ENCODE assay signal across 19 cellular contexts in the genomic region with DNA sequence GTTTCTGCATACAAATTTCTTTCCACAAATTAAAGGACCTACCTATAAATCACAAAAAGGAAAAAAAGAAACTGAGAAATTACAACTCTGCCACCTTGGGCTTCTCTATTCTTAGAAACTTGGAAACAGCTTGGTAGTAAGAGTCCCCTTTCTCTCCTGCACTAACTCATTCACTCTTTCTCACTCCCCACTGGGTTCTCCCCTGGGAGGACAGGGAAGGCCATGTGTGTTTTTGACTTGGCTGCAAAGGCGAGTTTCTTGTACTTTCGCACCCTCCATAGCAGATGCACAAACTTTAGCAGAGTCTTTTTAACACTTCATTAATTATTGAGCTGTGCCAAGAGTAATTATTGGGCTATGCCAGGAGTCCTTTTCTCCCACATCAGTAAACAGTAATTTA.
DNase-seq lines count a peak whose midpoint lies in the region; ATAC-seq and TF ChIP-seq lines count a peak whose summit lies in the region.
"Had no signal": no experiment of that assay in that cellular context is flagged by ENCODE, and none has a peak within 500 bp of the region (broad histone marks: within the 10 kb centered on the region; RNA-seq: fewer than 3 reads in every experiment).

No MANE protein-coding gene starts in this region.

- H3K4me1 ChIP-seq in A673 (ENCODE audit: insufficient read depth, low read length, poor library complexity, severe bottlenecking) = peaks cover 34% of the 10 kb centered on the region

- H3K27me3 ChIP-seq in A673 (replicated peaks; ENCODE audit: insufficient read depth, low read depth, low read length, poor library complexity) (no peaks in the 10 kb centered on the region), H7 (ENCODE audit: control insufficient read depth, insufficient read depth, low read length) (no peaks in the 10 kb centered on the region)

- H3K36me3 ChIP-seq in A673 (ENCODE audit: insufficient read depth, low read length, poor library complexity, severe bottlenecking) (no peaks in the 10 kb centered on the region), H7 (replicated peaks; ENCODE audit: control insufficient read depth, insufficient read depth, low read length) (no peaks in the 10 kb centered on the region), SK-N-MC (ENCODE audit: insufficient read depth, low read length) (no peaks in the 10 kb centered on the region)

- H3K27ac ChIP-seq in A673 (ENCODE audit: low read depth, low read length, poor library complexity, severe bottlenecking) = no peak overlapping the region
- H3K27ac ChIP-seq in SK-N-MC = peak overlapping the region; percentile 88
- H3K27ac ChIP-seq: PC-9 had no signal

- ATAC-seq in GM19023 (IDR thresholded peaks at IDR 0.05; ENCODE audit: unreplicated experiment) = no peak
- ATAC-seq in GM21528 (IDR thresholded peaks at IDR 0.05; ENCODE audit: low FRiP score, unreplicated experiment) = no peak
- ATAC-seq in WTC11 = no peak

- POLR2A ChIA-PET in A673 (lab: Charles Lee; ENCODE audit: low non-redundant PET) = no interaction called here
- POLR2A ChIA-PET in WTC11 (lab: Charles Lee) = no interaction called here

- TF ChIP-seq CTCF in A673 (conservative IDR thresholded peaks at IDR 0.05; ENCODE audit: low read depth, low read length) (no peak), nephron progenitor cell (IDR thresholded peaks at IDR 0.05) (no peak), WTC11 (IDR thresholded peaks at IDR 0.05) (no peak)

- no peak overlapping the region for H3K4me3 Mint-ChIP-seq in nephron progenitor cell
- H3K4me3 Mint-ChIP-seq in WTC11 = no peak overlapping the region
- H3K4me3 Mint-ChIP-seq: CD4-positive, CD25-positive, alpha-beta regulatory T cell; H9 had no signal

- no peaks in the 10 kb centered on the region for H3K9me3 ChIP-seq in A673 (ENCODE audit: low read depth, low read length, poor library complexity, severe bottlenecking)
- H3K9me3 ChIP-seq in SK-N-MC (ENCODE audit: low read depth, low read length) = no peaks in the 10 kb centered on the region; the same call in 1 of the 2 replicates
- H3K9me3 ChIP-seq: SK-N-SH had no signal

- H3K4me3 ChIP-seq in A673 (ENCODE audit: low read depth, low read length, poor library complexity, severe bottlenecking) (no peak overlapping the region), H7 (ENCODE audit: insufficient read depth, low read depth, low read length) (no peak overlapping the region), SK-N-MC (peak overlapping the region; percentile 47; the same call in 1 of the 2 replicates)
- H3K4me3 ChIP-seq: PC-9 had no signal

- no TSS peak for BruUV-seq in A673 (replicated peaks; lab: Mats Ljungman, UMichigan)

- no peak overlapping the region for H3K9ac ChIP-seq in SK-N-MC (ENCODE audit: insufficient read length)
- H3K9ac ChIP-seq: SK-N-SH had no signal

- intact Hi-C loops in A673 (cut with micrococcal nuclease; ENCODE audit: unreplicated experiment) = no loop called here

- peaks cover 9% of the 10 kb centered on the region for H3K36me3 Mint-ChIP-seq in nephron progenitor cell (ENCODE audit: low read depth)
- no peaks in the 10 kb centered on the region for H3K36me3 Mint-ChIP-seq in WTC11
- H3K36me3 Mint-ChIP-seq: CD4-positive, CD25-positive, alpha-beta regulatory T cell had no signal

- DNase-seq in A673 (ENCODE audit: low spot score) = peak; percentile 17
- peak; percentile 7 for DNase-seq in H7
- DNase-seq in SK-N-MC (ENCODE audit: low read depth, low spot score) = no peak
- DNase-seq in nephron progenitor cell = no peak
- DNase-seq in WTC11 (ENCODE audit: low spot score) = no peak
- no peak for DNase-seq in ureter (ENCODE audit: low spot score)
- DNase-seq: ACHN; Calu3; CD4-positive, CD25-positive, alpha-beta regulatory T cell; DND-41; GF-D8; H9; NCI-H1694 treated with DMSO at 0.1 percent for 48 hours; NCI-H524; PC-9; SK-N-SH; T-helper 1 cell had no signal

- H3K27me3 Mint-ChIP-seq in nephron progenitor cell (ENCODE audit: low read depth, poor library complexity) (no peaks in the 10 kb centered on the region), WTC11 (ENCODE audit: low read depth) (no peaks in the 10 kb centered on the region)
- H3K27me3 Mint-ChIP-seq: CD4-positive, CD25-positive, alpha-beta regulatory T cell had no signal

- H3K9me3 Mint-ChIP-seq in nephron progenitor cell = peaks cover 11% of the 10 kb centered on the region
- H3K9me3 Mint-ChIP-seq in WTC11 = peaks cover 8% of the 10 kb centered on the region

- CTCF ChIA-PET in A673 (lab: Charles Lee) (no interaction called here), WTC11 (lab: Charles Lee) (interaction anchor here (0.9 kb wide), 1 partner anchor 309 kb away, joined by 3 read pairs; no protein-coding TSS in a partner anchor)

- peaks cover 76% of the 10 kb centered on the region for H3K4me1 Mint-ChIP-seq in nephron progenitor cell
- H3K4me1 Mint-ChIP-seq in WTC11 = peaks cover 48% of the 10 kb centered on the region
- H3K4me1 Mint-ChIP-seq: CD4-positive, CD25-positive, alpha-beta regulatory T cell had no signal

- peak overlapping the region; percentile 98 for H3K27ac Mint-ChIP-seq in nephron progenitor cell
- no peak overlapping the region for H3K27ac Mint-ChIP-seq in WTC11
- H3K27ac Mint-ChIP-seq: CD4-positive, CD25-positive, alpha-beta regulatory T cell had no signal

TF ChIP-seq in WTC11, 78 proteins besides CTCF, POLR2A, EP300 and RAD21:
- TF ChIP-seq NR1H2 (CRISPR knock-in tag; IDR thresholded peaks at IDR 0.05) (no peak), FOXJ3 (CRISPR knock-in tag; IDR thresholded peaks at IDR 0.05; ENCODE audit: borderline replicate concordance) (no peak), ESRRA (CRISPR knock-in tag; IDR thresholded peaks at IDR 0.05; ENCODE audit: borderline replicate concordance) (no peak)

Comparison
In these comparisons a context has a peak if more than half of its experiments do, and no peak if none do; other contexts are left out.
1. DNase-seq: peak in A673 (single experiment) and H7 (single experiment); none in SK-N-MC (single experiment), nephron progenitor cell (single experiment), WTC11 (single experiment) and ureter (single experiment).